14 cellular contexts compared by ENCODE assay signal in genomic region chr22:48948575-48949170, GRCh38.
"Had no signal": no experiment of that assay in that cellular context is flagged by ENCODE, and none has a peak within 500 bp of the region (broad histone marks: within the 10 kb centered on the region; RNA-seq: fewer than 3 reads in every experiment).

No MANE protein-coding gene starts in this region.

- H3K4me3 ChIP-seq: body of pancreas, ovary, SJCRH30, transverse colon had no signal

- H3K9me3 Mint-ChIP-seq: activated T-helper 17 cell treated with anti-CD3 and anti-CD28 coated beads, Interleukin-2, amount 50 U/mL, for 72 hours; central memory CD8-positive, alpha-beta T cell; dendritic cell treated with granulocyte-macrophage colony-stimulating factor and Interleukin-4, amounts not matched to agents 40 ng/mL and 50 ng/mL, for 4 days; nephron progenitor cell; stimulated activated effector memory CD8-positive, alpha-beta T cell treated with anti-CD3 and anti-CD28 coated beads, Interleukin-12 subunit alpha, Interleukin-12 subunit beta, amount 100 ng/mL, for 72 hours; T-helper 2 cell treated with Interferon-gamma antibody and Interleukin-4, amounts not matched to agents 5 μg/mL and 100 μg/mL, for 36 hours had no signal

- DNase-seq: activated CD4-positive, alpha-beta T cell treated with anti-CD3 and anti-CD28 coated beads, Interleukin-2, amount 50 U/mL, for 48 hours; activated naive CD4-positive, alpha-beta T cell treated with anti-CD3 and anti-CD28 coated beads, Interleukin-2, amount 50 U/mL, for 16 hours; body of pancreas; nephron progenitor cell; ovary; retina; SJCRH30; SW 1271 had no signal

- H3K27ac Mint-ChIP-seq: activated T-helper 17 cell treated with anti-CD3 and anti-CD28 coated beads, Interleukin-2, amount 50 U/mL, for 72 hours; dendritic cell treated with granulocyte-macrophage colony-stimulating factor and Interleukin-4, amounts not matched to agents 40 ng/mL and 50 ng/mL, for 4 days; nephron progenitor cell; stimulated activated effector memory CD8-positive, alpha-beta T cell treated with anti-CD3 and anti-CD28 coated beads, Interleukin-12 subunit alpha, Interleukin-12 subunit beta, amount 100 ng/mL, for 72 hours; T-helper 2 cell treated with Interferon-gamma antibody and Interleukin-4, amounts not matched to agents 5 μg/mL and 100 μg/mL, for 36 hours had no signal

- H3K4me1 Mint-ChIP-seq: activated T-helper 17 cell treated with anti-CD3 and anti-CD28 coated beads, Interleukin-2, amount 50 U/mL, for 72 hours; central memory CD8-positive, alpha-beta T cell; stimulated activated effector memory CD8-positive, alpha-beta T cell treated with anti-CD3 and anti-CD28 coated beads, Interleukin-12 subunit alpha, Interleukin-12 subunit beta, amount 100 ng/mL, for 72 hours had no signal

- H3K4me1 ChIP-seq: body of pancreas, SJCRH30, transverse colon had no signal

- H3K36me3 Mint-ChIP-seq: stimulated activated effector memory CD8-positive, alpha-beta T cell treated with anti-CD3 and anti-CD28 coated beads, Interleukin-12 subunit alpha, Interleukin-12 subunit beta, amount 100 ng/mL, for 72 hours had no signal

- H3K27me3 Mint-ChIP-seq: dendritic cell treated with granulocyte-macrophage colony-stimulating factor and Interleukin-4, amounts not matched to agents 40 ng/mL and 50 ng/mL, for 4 days had no signal

- H3K27ac ChIP-seq: body of pancreas, ovary, SJCRH30, transverse colon had no signal

- H3K27me3 ChIP-seq: body of pancreas, ovary, transverse colon had no signal

- H3K9me3 ChIP-seq: body of pancreas, ovary, SJCRH30, transverse colon had no signal

- H3K4me3 Mint-ChIP-seq: activated T-helper 17 cell treated with anti-CD3 and anti-CD28 coated beads, Interleukin-2, amount 50 U/mL, for 72 hours; central memory CD8-positive, alpha-beta T cell; dendritic cell treated with granulocyte-macrophage colony-stimulating factor and Interleukin-4, amounts not matched to agents 40 ng/mL and 50 ng/mL, for 4 days; nephron progenitor cell; stimulated activated effector memory CD8-positive, alpha-beta T cell treated with anti-CD3 and anti-CD28 coated beads, Interleukin-12 subunit alpha, Interleukin-12 subunit beta, amount 100 ng/mL, for 72 hours; T-helper 2 cell treated with Interferon-gamma antibody and Interleukin-4, amounts not matched to agents 5 μg/mL and 100 μg/mL, for 36 hours had no signal

- H3K36me3 ChIP-seq: ovary, SJCRH30, transverse colon had no signal
